Comparison of ENCODE assay signal across 8 cellular contexts in the genomic region with DNA sequence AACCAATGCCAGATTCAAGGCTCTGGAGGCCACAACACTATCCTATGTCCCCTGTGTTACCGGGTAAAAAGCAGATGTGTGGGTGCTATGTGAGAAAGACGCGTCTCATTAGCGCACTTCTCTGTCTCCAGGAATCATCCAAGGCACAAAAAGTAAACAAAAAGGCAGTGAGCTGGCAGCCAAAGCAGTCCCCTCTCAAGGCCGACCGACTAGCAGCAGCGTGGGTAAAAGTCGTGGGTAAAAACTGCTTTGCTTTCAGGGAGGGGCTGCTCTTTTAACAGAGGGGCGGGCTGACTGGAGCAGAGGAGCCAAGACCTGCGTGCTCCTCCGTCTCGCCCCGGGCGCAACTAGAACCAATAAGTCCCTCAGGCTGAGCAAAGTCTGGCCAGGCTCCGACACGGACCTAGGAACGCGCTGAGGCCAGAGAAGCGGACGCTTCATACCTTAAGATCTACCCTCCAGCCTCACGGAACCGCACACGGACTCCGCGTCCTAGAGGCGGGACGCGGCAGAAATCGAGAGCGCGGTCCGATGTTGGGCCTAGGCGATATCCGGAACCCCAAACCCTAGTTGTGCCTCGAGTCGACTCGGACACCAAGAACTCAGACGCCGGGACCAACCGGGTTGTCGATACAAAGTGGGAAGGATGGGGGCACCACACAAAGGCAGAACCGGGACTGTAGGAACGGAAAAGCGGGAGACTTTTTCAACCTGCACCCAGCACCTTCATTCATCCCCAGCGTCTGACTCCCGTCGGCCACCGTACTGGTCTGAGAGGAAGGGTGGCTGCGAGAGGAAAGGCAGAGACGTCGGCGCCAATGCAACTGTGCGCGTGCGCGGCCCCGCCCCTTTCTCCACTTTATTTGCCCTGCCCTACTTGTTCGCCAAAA. TPM values are rescaled to one million over a fixed set of nuclear protein-coding genes. Genes with fewer than 3 reads are reported as not detected.
DNase-seq lines count a peak whose midpoint lies in the region; ATAC-seq, FAIRE-seq and TF ChIP-seq lines count a peak whose summit lies in the region.

A gene with protein sequence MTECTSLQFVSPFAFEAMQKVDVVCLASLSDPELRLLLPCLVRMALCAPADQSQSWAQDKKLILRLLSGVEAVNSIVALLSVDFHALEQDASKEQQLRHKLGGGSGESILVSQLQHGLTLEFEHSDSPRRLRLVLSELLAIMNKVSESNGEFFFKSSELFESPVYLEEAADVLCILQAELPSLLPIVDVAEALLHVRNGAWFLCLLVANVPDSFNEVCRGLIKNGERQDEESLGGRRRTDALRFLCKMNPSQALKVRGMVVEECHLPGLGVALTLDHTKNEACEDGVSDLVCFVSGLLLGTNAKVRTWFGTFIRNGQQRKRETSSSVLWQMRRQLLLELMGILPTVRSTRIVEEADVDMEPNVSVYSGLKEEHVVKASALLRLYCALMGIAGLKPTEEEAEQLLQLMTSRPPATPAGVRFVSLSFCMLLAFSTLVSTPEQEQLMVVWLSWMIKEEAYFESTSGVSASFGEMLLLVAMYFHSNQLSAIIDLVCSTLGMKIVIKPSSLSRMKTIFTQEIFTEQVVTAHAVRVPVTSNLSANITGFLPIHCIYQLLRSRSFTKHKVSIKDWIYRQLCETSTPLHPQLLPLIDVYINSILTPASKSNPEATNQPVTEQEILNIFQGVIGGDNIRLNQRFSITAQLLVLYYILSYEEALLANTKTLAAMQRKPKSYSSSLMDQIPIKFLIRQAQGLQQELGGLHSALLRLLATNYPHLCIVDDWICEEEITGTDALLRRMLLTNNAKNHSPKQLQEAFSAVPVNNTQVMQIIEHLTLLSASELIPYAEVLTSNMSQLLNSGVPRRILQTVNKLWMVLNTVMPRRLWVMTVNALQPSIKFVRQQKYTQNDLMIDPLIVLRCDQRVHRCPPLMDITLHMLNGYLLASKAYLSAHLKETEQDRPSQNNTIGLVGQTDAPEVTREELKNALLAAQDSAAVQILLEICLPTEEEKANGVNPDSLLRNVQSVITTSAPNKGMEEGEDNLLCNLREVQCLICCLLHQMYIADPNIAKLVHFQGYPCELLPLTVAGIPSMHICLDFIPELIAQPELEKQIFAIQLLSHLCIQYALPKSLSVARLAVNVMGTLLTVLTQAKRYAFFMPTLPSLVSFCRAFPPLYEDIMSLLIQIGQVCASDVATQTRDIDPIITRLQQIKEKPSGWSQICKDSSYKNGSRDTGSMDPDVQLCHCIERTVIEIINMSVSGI (minus strand): TSS at position 772 of the 890 bp plus-strand sequence. CDS start 1,338 bp downstream, outside the sequence.

- no peaks in the 10 kb centered on the region for H3K9me3 ChIP-seq in colonic mucosa

- H3K27me3 ChIP-seq in colonic mucosa = no peaks in the 10 kb centered on the region

- DNase-seq in AG10803 (ENCODE audit: low read depth) = peak; percentile 96
- peak; percentile 88 for DNase-seq in GM19239 (ENCODE audit: insufficient read length, low spot score)
- DNase-seq in NCI-H524 treated with DMSO at 0.1 percent for 48 hours (lab: John Stamatoyannopoulos, UW) = peak; percentile 84
- DNase-seq in activated CD4-positive, alpha-beta T cell treated with anti-CD3 and anti-CD28 coated beads for 4 hours = peak; percentile 92 to 97
- DNase-seq in colonic mucosa = peak; percentile 98
- peak; percentile 98 for DNase-seq in left kidney (ENCODE audit: low read depth, low spot score)
- peak; percentile 94 for DNase-seq in stimulated activated CD4-positive, alpha-beta T cell treated with anti-CD3 and anti-CD28 coated beads, Interleukin-1b, Interleukin-23, amount 100 ng/mL, for 48 hours

- H3K4me3 ChIP-seq in AG10803 (ENCODE audit: low read length) (peak within 1 kb of the TSS; percentile 90), colonic mucosa (peak within 1 kb of the TSS; percentile 75)

- no peak for TF ChIP-seq CTCF in AG10803 (conservative IDR thresholded peaks at IDR 0.05; ENCODE audit: low read length)
- no peak for TF ChIP-seq CTCF in colonic mucosa (IDR thresholded peaks at IDR 0.05)

- no peaks in the 10 kb centered on the region for H3K36me3 ChIP-seq in colonic mucosa

- FAIRE-seq in GM19239 (lab: Jason Lieb, UNC) = peak; percentile 87

- intact Hi-C loops in colonic mucosa (cut with DNase I) = no loop called here

- peak within 1 kb of the TSS; percentile 83 for H3K27ac ChIP-seq in colonic mucosa

- peak; percentile 80 for ATAC-seq in HG03457 (IDR thresholded peaks at IDR 0.05; ENCODE audit: unreplicated experiment)

- peaks cover 7% of the 10 kb centered on the region for H3K4me1 ChIP-seq in colonic mucosa

- H3K9ac ChIP-seq in colonic mucosa (ENCODE audit: low read depth in 2 of 2, low read length in 2 of 2) = peak within 1 kb of the TSS; percentile 82 to 97

RNA-seq across cellular contexts. Expression of the gene that starts here (rescaled TPM):
- total RNA-seq in colonic mucosa = 10 to 100 TPM; 10.9 to 12.2 TPM

Comparison
In these comparisons a context has a peak if more than half of its experiments do, and no peak if none do; other contexts are left out.
1. Peak in every context shown above with its lines: DNase-seq, ATAC-seq, H3K4me3 ChIP-seq and H3K27ac ChIP-seq.